8 cellular contexts compared by ENCODE assay signal in genomic region chr11:8070417-8071101, GRCh38. TPM values are rescaled to one million over a fixed set of nuclear protein-coding genes. Genes with fewer than 3 reads are reported as not detected.
A peak's percentile ranks its signal among the peaks of the same experiment; 100 is the strongest.
DNase-seq lines count a peak whose midpoint lies in the region; ATAC-seq and TF ChIP-seq lines count a peak whose summit lies in the region.

No MANE protein-coding gene starts in this region.

- no peaks in the 10 kb centered on the region for H3K36me3 Mint-ChIP-seq in CD8-positive, alpha-beta T cell
- no peaks in the 10 kb centered on the region for H3K36me3 Mint-ChIP-seq in activated naive CD8-positive, alpha-beta T cell treated with anti-CD3 and anti-CD28 coated beads, Interleukin-2, amount 50 U/mL, for 24 hours (ENCODE audit: low read depth)

- intact Hi-C loops in heart right ventricle (cut with DNase I): loop anchor here in 5 of 10 donors (1.0 to 5.0 kb wide), 3 partner anchors 37 to 38 kb away; no protein-coding TSS in a partner anchor
- intact Hi-C loops in CD8-positive, alpha-beta T cell (cut with DNase I, micrococcal nuclease): no loop called here
- intact Hi-C loops in esophagus squamous epithelium (cut with DNase I): no loop called here

- DNase-seq in GM06990 (ENCODE audit: extremely low read depth, insufficient read length): no peak
- no peak for DNase-seq in heart right ventricle
- no peak for DNase-seq in CD8-positive, alpha-beta T cell
- no peak for DNase-seq in activated naive CD8-positive, alpha-beta T cell treated with anti-CD3 and anti-CD28 coated beads, Interleukin-2, amount 50 U/mL, for 24 hours
- no peak for DNase-seq in esophagus squamous epithelium (lab: John Stamatoyannopoulos, UW)
- DNase-seq in cerebellum (ENCODE audit: low spot score): no peak

- H3K9me3 ChIP-seq in heart right ventricle (no peaks in the 10 kb centered on the region), esophagus squamous epithelium (no peaks in the 10 kb centered on the region)
- no peaks in the 10 kb centered on the region for H3K9me3 ChIP-seq in CD8-positive, alpha-beta T cell (ENCODE audit: low read length)

- H3K36me3 ChIP-seq in GM06990 (ENCODE audit: control insufficient read depth, insufficient read depth, low read length) (no peaks in the 10 kb centered on the region), heart right ventricle (no peaks in the 10 kb centered on the region), esophagus squamous epithelium (no peaks in the 10 kb centered on the region)
- no peaks in the 10 kb centered on the region for H3K36me3 ChIP-seq in CD8-positive, alpha-beta T cell (ENCODE audit: insufficient read depth, low read length)

- no peaks in the 10 kb centered on the region for H3K4me1 Mint-ChIP-seq in CD8-positive, alpha-beta T cell (ENCODE audit: low read depth)
- H3K4me1 Mint-ChIP-seq in activated naive CD8-positive, alpha-beta T cell treated with anti-CD3 and anti-CD28 coated beads, Interleukin-2, amount 50 U/mL, for 24 hours: peaks cover 6% of the 10 kb centered on the region

- peaks cover 13 to 47% (median 41%) of the 10 kb centered on the region in 9 donors for H3K4me1 ChIP-seq in heart right ventricle
- H3K4me1 ChIP-seq in CD8-positive, alpha-beta T cell (ENCODE audit: insufficient read depth, low read length): no peaks in the 10 kb centered on the region
- peaks cover 0 to 22% (median 13%) of the 10 kb centered on the region in 3 donors for H3K4me1 ChIP-seq in esophagus squamous epithelium

- no peak overlapping the region for H3K27ac ChIP-seq in heart right ventricle
- H3K27ac ChIP-seq in CD8-positive, alpha-beta T cell (ENCODE audit: low read depth, low read length): no peak overlapping the region
- no peak overlapping the region for H3K27ac ChIP-seq in esophagus squamous epithelium

- TF ChIP-seq CTCF in GM06990 (IDR thresholded peaks at IDR 0.05; ENCODE audit: insufficient read depth, low read length, poor library complexity, severe bottlenecking): peak; percentile 41
- TF ChIP-seq CTCF in heart right ventricle (IDR thresholded peaks at IDR 0.05): peak in 8 of 9 donors; percentile 16 to 60 (median 47)
- TF ChIP-seq CTCF in CD8-positive, alpha-beta T cell (IDR thresholded peaks at IDR 0.05): no peak
- TF ChIP-seq CTCF in esophagus squamous epithelium (IDR thresholded peaks at IDR 0.05): peak in 2 of 6 experiments; percentile 19 to 35

- TF ChIP-seq POLR2A in esophagus squamous epithelium (IDR thresholded peaks at IDR 0.05): no peak

- ATAC-seq in HG02678 (IDR thresholded peaks at IDR 0.05; ENCODE audit: unreplicated experiment) (peak; percentile 60), SK-N-SH treated with all-trans-retinoic acid at 6 μM for 48 hours (peak; percentile 57), heart right ventricle (peak in 5 of 8 donors; percentile 34 to 53 (median 45))
- ATAC-seq in CD8-positive, alpha-beta T cell: no peak
- no peak for ATAC-seq in activated naive CD8-positive, alpha-beta T cell treated with anti-CD3 and anti-CD28 coated beads, Interleukin-2, amount 50 U/mL, for 24 hours

- H3K4me3 ChIP-seq in GM06990 (replicated peaks; ENCODE audit: low read depth, low read length): no peak overlapping the region
- H3K4me3 ChIP-seq in heart right ventricle: no peak overlapping the region
- H3K4me3 ChIP-seq in CD8-positive, alpha-beta T cell (ENCODE audit: low read depth, low read length): no peak overlapping the region
- no peak overlapping the region for H3K4me3 ChIP-seq in esophagus squamous epithelium

- H3K27me3 Mint-ChIP-seq in CD8-positive, alpha-beta T cell (ENCODE audit: low read depth): peaks cover 17% of the 10 kb centered on the region
- H3K27me3 Mint-ChIP-seq in activated naive CD8-positive, alpha-beta T cell treated with anti-CD3 and anti-CD28 coated beads, Interleukin-2, amount 50 U/mL, for 24 hours: peaks cover 24% of the 10 kb centered on the region

- CTCF ChIA-PET in CD8-positive, alpha-beta T cell (lab: Charles Lee): interaction anchor here (0.9 kb wide), 1 partner anchor 27 kb away, joined by 3 read pairs; no protein-coding TSS in a partner anchor

- H3K9me3 Mint-ChIP-seq in CD8-positive, alpha-beta T cell: no peaks in the 10 kb centered on the region
- no peaks in the 10 kb centered on the region for H3K9me3 Mint-ChIP-seq in activated naive CD8-positive, alpha-beta T cell treated with anti-CD3 and anti-CD28 coated beads, Interleukin-2, amount 50 U/mL, for 24 hours

- H3K4me3 Mint-ChIP-seq in CD8-positive, alpha-beta T cell: no peak overlapping the region
- no peak overlapping the region for H3K4me3 Mint-ChIP-seq in activated naive CD8-positive, alpha-beta T cell treated with anti-CD3 and anti-CD28 coated beads, Interleukin-2, amount 50 U/mL, for 24 hours

- WGBS in heart right ventricle, 2 donors: 27 to 38% methylated on average over 3 of the region's 3 CpGs
- WGBS in esophagus squamous epithelium, 2 donors: 29 to 43% methylated on average over 3 of the region's 3 CpGs

- POLR2A ChIA-PET in CD8-positive, alpha-beta T cell (lab: Charles Lee): no interaction called here

- H3K27me3 ChIP-seq in GM06990 (replicated peaks; ENCODE audit: control insufficient read depth, insufficient read depth, low read length) (peaks cover 6% of the 10 kb centered on the region; the same call in 1 of the 2 replicates), heart right ventricle (no peaks in the 10 kb centered on the region), esophagus squamous epithelium (peaks cover 0 to 7% (median 0%) of the 10 kb centered on the region in 4 donors)
- H3K27me3 ChIP-seq in CD8-positive, alpha-beta T cell (ENCODE audit: insufficient read depth, low read length): no peaks in the 10 kb centered on the region

- no peak overlapping the region for H3K27ac Mint-ChIP-seq in CD8-positive, alpha-beta T cell
- no peak overlapping the region for H3K27ac Mint-ChIP-seq in activated naive CD8-positive, alpha-beta T cell treated with anti-CD3 and anti-CD28 coated beads, Interleukin-2, amount 50 U/mL, for 24 hours

TF ChIP-seq in SK-N-SH treated with all-trans-retinoic acid at 6 μM for 48 hours, 23 proteins besides CTCF, POLR2A, EP300 and RAD21:
- TF ChIP-seq ISL1 (CRISPR knock-in tag; IDR thresholded peaks at IDR 0.05) (no peak), TOX (CRISPR knock-in tag; IDR thresholded peaks at IDR 0.05; ENCODE audit: borderline replicate concordance) (no peak), SNAI2 (CRISPR knock-in tag; IDR thresholded peaks at IDR 0.05) (no peak), PATZ1 (CRISPR knock-in tag; IDR thresholded peaks at IDR 0.05; ENCODE audit: borderline replicate concordance) (no peak), ZNF70 (CRISPR knock-in tag; IDR thresholded peaks at IDR 0.05) (no peak), PPARA (CRISPR knock-in tag; IDR thresholded peaks at IDR 0.05; ENCODE audit: borderline replicate concordance) (no peak), CSRNP3 (CRISPR knock-in tag; IDR thresholded peaks at IDR 0.05) (no peak), POU6F1 (CRISPR knock-in tag; IDR thresholded peaks at IDR 0.05; ENCODE audit: borderline replicate concordance, low read depth) (no peak), ESRRG (CRISPR knock-in tag; IDR thresholded peaks at IDR 0.05) (no peak), RARB (CRISPR knock-in tag; IDR thresholded peaks at IDR 0.05) (no peak), TCF4 (CRISPR knock-in tag; IDR thresholded peaks at IDR 0.05; ENCODE audit: borderline replicate concordance) (no peak), ZFP3 (CRISPR knock-in tag; IDR thresholded peaks at IDR 0.05) (no peak), ZC3H10 (CRISPR knock-in tag; IDR thresholded peaks at IDR 0.05) (no peak)

RNA-seq across cellular contexts. Expression of gene TUB, which starts 10.5 kb away (rescaled TPM):
- 10 to 100 TPM; 11.6 to 28.2 (median 20.2) TPM for total RNA-seq in heart right ventricle
- polyA plus RNA-seq in heart right ventricle: 1 to 10 TPM; 2.4 to 3.7 TPM
- not detected for total RNA-seq in CD8-positive, alpha-beta T cell
- 1 to 10 TPM; 1.7 to 6.1 (median 2.4) TPM for total RNA-seq in esophagus squamous epithelium
- 76.3 TPM for total RNA-seq in cerebellum

Comparison
In these comparisons a context has a peak if more than half of its experiments do, and no peak if none do; other contexts are left out.
1. ATAC-seq: peak in HG02678 (single experiment), SK-N-SH treated with all-trans-retinoic acid at 6 μM for 48 hours (single experiment) and heart right ventricle (5 of 8); none in CD8-positive, alpha-beta T cell (single experiment) and activated naive CD8-positive, alpha-beta T cell treated with anti-CD3 and anti-CD28 coated beads, Interleukin-2, amount 50 U/mL, for 24 hours (single experiment).